ENCODE assay signal across 16 cellular contexts in the genomic region with DNA sequence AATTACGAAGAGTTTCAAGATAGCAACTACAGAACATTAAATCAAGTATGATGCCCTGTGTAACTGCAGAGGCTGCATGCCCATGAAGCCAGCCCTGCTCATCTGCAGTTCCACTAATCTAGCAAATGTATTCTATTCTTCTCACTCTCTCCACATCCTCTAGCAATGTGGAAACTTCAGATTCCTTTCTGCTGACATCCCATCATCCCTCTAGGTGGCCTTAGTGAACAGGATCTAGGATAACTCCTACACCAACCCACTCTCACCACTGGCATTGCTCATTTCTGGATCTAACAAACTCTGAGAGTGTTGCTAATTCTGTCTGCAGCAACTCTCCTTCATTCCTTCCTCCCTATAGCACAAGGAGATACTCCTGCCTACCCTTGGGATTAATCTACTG.
DNase-seq lines count a peak whose midpoint lies in the region; ATAC-seq and TF ChIP-seq lines count a peak whose summit lies in the region.
"Had no signal": no experiment of that assay in that cellular context is flagged by ENCODE, and none has a peak within 500 bp of the region (broad histone marks: within the 10 kb centered on the region; RNA-seq: fewer than 3 reads in every experiment).

No MANE protein-coding gene starts in this region.

- 78% methylated on average over 1 of the region's 1 CpG; no CpG with 5 or more reads in 1 of the 2 experiments for WGBS in endodermal cell (ENCODE audit: insufficient coverage in 1 of 2, insufficient read length in 1 of 2), 2 experiments
- WGBS in thyroid gland, 2 donors, result 97 to 100% methylated on average over 1 of the region's 1 CpG

- no peak overlapping the region for H3K4me3 ChIP-seq in PC-3 (ENCODE audit: low read length)
- H3K4me3 ChIP-seq in endodermal cell (ENCODE audit: low read length), result no peak overlapping the region
- H3K4me3 ChIP-seq in thyroid gland (replicated peaks in 1 of 3), result no peak overlapping the region
- H3K4me3 ChIP-seq: coronary artery, gastrocnemius medialis had no signal

- H3K9me3 ChIP-seq in PC-3 (ENCODE audit: low read length), result no peaks in the 10 kb centered on the region
- no peaks in the 10 kb centered on the region for H3K9me3 ChIP-seq in endodermal cell (ENCODE audit: control insufficient read depth, low read length)
- no peaks in the 10 kb centered on the region for H3K9me3 ChIP-seq in thyroid gland
- H3K9me3 ChIP-seq: gastrocnemius medialis had no signal

- H3K4me1 ChIP-seq in PC-3 (ENCODE audit: insufficient read depth, low read length), result no peaks in the 10 kb centered on the region
- no peaks in the 10 kb centered on the region for H3K4me1 ChIP-seq in endodermal cell (ENCODE audit: control insufficient read depth, insufficient read depth, low read length)
- H3K4me1 ChIP-seq in thyroid gland, result no peaks in the 10 kb centered on the region

- H3K27me3 ChIP-seq in PC-3 (ENCODE audit: low read length) (no peaks in the 10 kb centered on the region), endodermal cell (ENCODE audit: control insufficient read depth, insufficient read depth, low read length, poor library complexity, severe bottlenecking) (no peaks in the 10 kb centered on the region), thyroid gland (no peaks in the 10 kb centered on the region)
- H3K27me3 ChIP-seq: gastrocnemius medialis had no signal

- POLR2A ChIA-PET in PC-3 (lab: Charles Lee; ENCODE audit: unreplicated experiment), result interaction anchor here (0.7 kb wide), 1 partner anchor 175 kb away, joined by 9 read pairs; no protein-coding TSS in a partner anchor

- no peaks in the 10 kb centered on the region for H3K79me2 ChIP-seq in PC-3 (ENCODE audit: low read length)

- no peaks in the 10 kb centered on the region for H3K4me1 Mint-ChIP-seq in endodermal cell
- H3K4me1 Mint-ChIP-seq: activated naive CD4-positive, alpha-beta T cell treated with anti-CD3 and anti-CD28 coated beads, Interleukin-2, amount 50 U/mL, for 24 hours had no signal

- H3K9me2 ChIP-seq in PC-3 (replicated peaks; ENCODE audit: low read length), result no peaks in the 10 kb centered on the region

- H3K9me3 Mint-ChIP-seq in endodermal cell, result no peaks in the 10 kb centered on the region
- H3K9me3 Mint-ChIP-seq: activated naive CD4-positive, alpha-beta T cell treated with anti-CD3 and anti-CD28 coated beads, Interleukin-2, amount 50 U/mL, for 24 hours; CD8-positive, alpha-beta memory T cell; IgD-negative memory B cell had no signal

- CTCF ChIA-PET in PC-3 (lab: Charles Lee), result no interaction called here

- H3K36me3 ChIP-seq in PC-3 (ENCODE audit: low read depth, low read length) (no peaks in the 10 kb centered on the region), endodermal cell (ENCODE audit: control insufficient read depth, insufficient read depth, low read length) (peaks cover 46% of the 10 kb centered on the region), thyroid gland (peaks cover 0 to 9% of the 10 kb centered on the region in 2 donors)

- intact Hi-C loops in PC-3 (cut with micrococcal nuclease) (loop anchor here (10.0 kb wide), 1 partner anchor 187 kb away; a partner anchor contains a TSS), thyroid gland (cut with DNase I) (no loop called here)

- DNase-seq in EH (ENCODE audit: low read depth) (peak; percentile 60), PC-3 (peak; percentile 12), endodermal cell (no peak), non-pigmented ciliary epithelial cell (ENCODE audit: low read depth) (peak; percentile 60), thyroid gland (no peak), substantia nigra (lab: John Stamatoyannopoulos, UW) (no peak)
- DNase-seq in stimulated activated CD8-positive, alpha-beta memory T cell treated with anti-CD3 and anti-CD28 coated beads, Interleukin-4, amount 100 ng/mL, for 48 hours, result no peak
- DNase-seq: CD8-positive, alpha-beta memory T cell; NCI-H1417 treated with DMSO at 0.1 percent for 48 hours; NCI-H526; stimulated activated naive CD4-positive, alpha-beta T cell treated with Interleukin-2 at 50 U/mL for 16 hours had no signal

- peaks cover 47% of the 10 kb centered on the region for H3K36me3 Mint-ChIP-seq in endodermal cell (ENCODE audit: low read depth)

- H3K4me2 ChIP-seq in PC-3 (ENCODE audit: low read length), result no peak overlapping the region

- no peak overlapping the region for H3K4me3 Mint-ChIP-seq in endodermal cell
- H3K4me3 Mint-ChIP-seq: activated naive CD4-positive, alpha-beta T cell treated with anti-CD3 and anti-CD28 coated beads, Interleukin-2, amount 50 U/mL, for 24 hours; CD8-positive, alpha-beta memory T cell; IgD-negative memory B cell had no signal

- TF ChIP-seq POLR2A in thyroid gland (IDR thresholded peaks at IDR 0.05), result no peak

- H3K27ac Mint-ChIP-seq in endodermal cell, result no peak overlapping the region
- H3K27ac Mint-ChIP-seq: activated naive CD4-positive, alpha-beta T cell treated with anti-CD3 and anti-CD28 coated beads, Interleukin-2, amount 50 U/mL, for 24 hours had no signal

- H3K27me3 Mint-ChIP-seq in endodermal cell (ENCODE audit: insufficient read depth), result no peaks in the 10 kb centered on the region
- H3K27me3 Mint-ChIP-seq: activated naive CD4-positive, alpha-beta T cell treated with anti-CD3 and anti-CD28 coated beads, Interleukin-2, amount 50 U/mL, for 24 hours; CD8-positive, alpha-beta memory T cell; IgD-negative memory B cell had no signal

- H3K9ac ChIP-seq in PC-3 (ENCODE audit: low read length) (no peak overlapping the region), endodermal cell (ENCODE audit: extremely low read depth, low read length, poor library complexity, severe bottlenecking) (no peak overlapping the region)

- no peak for TF ChIP-seq CTCF in PC-3 (conservative IDR thresholded peaks at IDR 0.05; ENCODE audit: low read depth, low read length)
- peak; percentile 18 for TF ChIP-seq CTCF in endodermal cell (conservative IDR thresholded peaks at IDR 0.05)
- no peak for TF ChIP-seq CTCF in thyroid gland (IDR thresholded peaks at IDR 0.05)

- H4K20me1 ChIP-seq in PC-3 (ENCODE audit: low read length), result no peaks in the 10 kb centered on the region

- peak; percentile 45 for ATAC-seq in PC-3
- ATAC-seq in HG02759 (IDR thresholded peaks at IDR 0.05; ENCODE audit: unreplicated experiment), result no peak

- no peak overlapping the region for H2AFZ ChIP-seq in PC-3 (ENCODE audit: low read length)

- H3F3A ChIP-seq in PC-3 (ENCODE audit: low read length, unreplicated experiment), result no peaks in the 10 kb centered on the region

- BruUV-seq in PC-3 (replicated peaks; lab: Mats Ljungman, UMichigan), result no TSS peak

- no peak overlapping the region for H3K27ac ChIP-seq in PC-3 (ENCODE audit: low read length)
- no peak overlapping the region for H3K27ac ChIP-seq in endodermal cell (ENCODE audit: low read depth, low read length)
- H3K27ac ChIP-seq in thyroid gland, result no peak overlapping the region
- no peak overlapping the region for H3K27ac ChIP-seq in substantia nigra (ENCODE audit: low read depth, low read length, poor library complexity, severe bottlenecking)
- H3K27ac ChIP-seq: coronary artery, gastrocnemius medialis had no signal

Comparison
In these comparisons a context has a peak if more than half of its experiments do, and no peak if none do; other contexts are left out.
1. DNase-seq: peak in EH (single experiment), PC-3 (single experiment) and non-pigmented ciliary epithelial cell (single experiment); none in endodermal cell (single experiment), stimulated activated CD8-positive, alpha-beta memory T cell treated with anti-CD3 and anti-CD28 coated beads, Interleukin-4, amount 100 ng/mL, for 48 hours (single experiment), thyroid gland (0 of 2) and substantia nigra (0 of 49).